Comparison of ENCODE assay signal across 8 cellular contexts in genomic region chr13:48653074-48654054, GRCh38. TPM values are rescaled to one million over a fixed set of nuclear protein-coding genes. Genes with fewer than 3 reads are reported as not detected.
DNase-seq lines count a peak whose midpoint lies in the region; ATAC-seq and FAIRE-seq lines count a peak whose summit lies in the region.

Gene CYSLTR2 (plus strand): TSS chr13:48653929. CDS start chr13:48706818, 52,889 bp downstream.

- peak within 1 kb of the TSS; percentile 79 to 93 for H3K27ac Mint-ChIP-seq in effector memory CD8-positive, alpha-beta T cell
- H3K27ac Mint-ChIP-seq in natural killer cell treated with Interleukin-12 subunit alpha and Interleukin-12 subunit beta and Interleukin-15 and Interleukin-18, amount 100 ng/mL, for 72 hours, result peak within 1 kb of the TSS; percentile 68 to 96

- ATAC-seq in GM21786 (IDR thresholded peaks at IDR 0.05; ENCODE audit: unreplicated experiment), result peak; percentile 76
- ATAC-seq in effector memory CD8-positive, alpha-beta T cell (replicated peaks), result peak; percentile 89
- peak; percentile 86 to 87 for ATAC-seq in natural killer cell treated with Interleukin-12 subunit alpha and Interleukin-12 subunit beta and Interleukin-15 and Interleukin-18, amount 100 ng/mL, for 72 hours
- no peak for ATAC-seq in HG03439 (IDR thresholded peaks at IDR 0.05; ENCODE audit: unreplicated experiment)

- peaks cover 13% of the 10 kb centered on the region for H3K36me3 Mint-ChIP-seq in effector memory CD8-positive, alpha-beta T cell (ENCODE audit: insufficient read depth)
- H3K36me3 Mint-ChIP-seq in natural killer cell treated with Interleukin-12 subunit alpha and Interleukin-12 subunit beta and Interleukin-15 and Interleukin-18, amount 100 ng/mL, for 72 hours, result no peaks in the 10 kb centered on the region

- H3K27me3 Mint-ChIP-seq in effector memory CD8-positive, alpha-beta T cell, result peaks cover under 1 to 5% of the 10 kb centered on the region in 2 donors
- H3K27me3 Mint-ChIP-seq in natural killer cell treated with Interleukin-12 subunit alpha and Interleukin-12 subunit beta and Interleukin-15 and Interleukin-18, amount 100 ng/mL, for 72 hours, result no peaks in the 10 kb centered on the region

- no peaks in the 10 kb centered on the region for H3K9me3 Mint-ChIP-seq in effector memory CD8-positive, alpha-beta T cell
- no peaks in the 10 kb centered on the region for H3K9me3 Mint-ChIP-seq in natural killer cell treated with Interleukin-12 subunit alpha and Interleukin-12 subunit beta and Interleukin-15 and Interleukin-18, amount 100 ng/mL, for 72 hours

- FAIRE-seq in urothelium cell line (lab: Jason Lieb, UNC), result no peak

- H3K4me1 Mint-ChIP-seq in effector memory CD8-positive, alpha-beta T cell (ENCODE audit: low read depth in 2 of 2), result peaks cover 9 to 22% of the 10 kb centered on the region in 2 donors
- H3K4me1 Mint-ChIP-seq in natural killer cell treated with Interleukin-12 subunit alpha and Interleukin-12 subunit beta and Interleukin-15 and Interleukin-18, amount 100 ng/mL, for 72 hours (ENCODE audit: low read depth in 2 of 2), result peaks cover 27 to 31% of the 10 kb centered on the region in 2 donors

- peak; percentile 33 for DNase-seq in EL
- DNase-seq in NOMO-1 (lab: John Stamatoyannopoulos, UW; ENCODE audit: unreplicated experiment in 2 of 2), result peak; percentile 64 to 94
- peak; percentile 25 to 40 (median 30) for DNase-seq in effector memory CD8-positive, alpha-beta T cell
- DNase-seq in natural killer cell treated with Interleukin-12 subunit alpha and Interleukin-12 subunit beta and Interleukin-15 and Interleukin-18, amount 100 ng/mL, for 72 hours (ENCODE audit: low spot score), result no peak
- no peak for DNase-seq in stimulated activated CD4-positive, alpha-beta T cell treated with anti-CD3 and anti-CD28 coated beads, Interleukin-15, amount 100 ng/mL, for 24 hours
- no peak for DNase-seq in urothelium cell line (ENCODE audit: low spot score)

- peak within 1 kb of the TSS; percentile 71 to 76 for H3K4me3 Mint-ChIP-seq in effector memory CD8-positive, alpha-beta T cell
- peak within 1 kb of the TSS; percentile 73 for H3K4me3 Mint-ChIP-seq in natural killer cell treated with Interleukin-12 subunit alpha and Interleukin-12 subunit beta and Interleukin-15 and Interleukin-18, amount 100 ng/mL, for 72 hours

RNA-seq across cellular contexts. Expression of gene CYSLTR2, which starts in this region (rescaled TPM):
- 10 to 100 TPM in 1 of 2 donors, 1 to 10 TPM in 1; 3.3 to 15.8 TPM for total RNA-seq in natural killer cell treated with Interleukin-12 subunit alpha and Interleukin-12 subunit beta and Interleukin-15 and Interleukin-18, amount 100 ng/mL, for 72 hours

Comparison
In these comparisons a context has a peak if more than half of its experiments do, and no peak if none do; other contexts are left out.
1. DNase-seq: peak in EL (single experiment), NOMO-1 (2 of 2) and effector memory CD8-positive, alpha-beta T cell (3 of 3); none in natural killer cell treated with Interleukin-12 subunit alpha and Interleukin-12 subunit beta and Interleukin-15 and Interleukin-18, amount 100 ng/mL, for 72 hours (single experiment), stimulated activated CD4-positive, alpha-beta T cell treated with anti-CD3 and anti-CD28 coated beads, Interleukin-15, amount 100 ng/mL, for 24 hours (single experiment) and urothelium cell line (single experiment).